ENCODE assay signal across 10 cellular contexts in the genomic region with DNA sequence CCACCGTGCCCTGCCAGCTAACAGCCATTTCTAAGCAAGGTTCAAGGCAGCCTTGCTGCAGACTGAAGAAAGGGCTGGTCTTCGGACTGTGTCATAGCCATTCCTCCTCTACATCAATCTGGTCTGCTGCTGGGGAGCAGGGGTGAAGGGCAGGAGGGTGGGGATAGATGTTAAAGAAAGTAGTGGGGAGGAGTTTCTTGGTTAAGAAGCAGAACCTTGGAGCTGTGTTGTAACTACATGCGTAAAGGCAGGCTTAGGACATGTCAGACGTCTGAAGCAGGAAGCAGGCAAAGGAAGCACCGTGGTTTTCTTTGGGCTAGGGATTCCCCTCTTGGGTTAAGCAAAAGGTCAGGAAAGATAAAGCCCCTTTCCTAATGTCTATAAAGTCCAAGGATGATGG. TPM values are rescaled to one million over a fixed set of nuclear protein-coding genes. Genes with fewer than 3 reads are reported as not detected.
DNase-seq lines count a peak whose midpoint lies in the region; ATAC-seq and TF ChIP-seq lines count a peak whose summit lies in the region.
"Had no signal": no experiment of that assay in that cellular context is flagged by ENCODE, and none has a peak within 500 bp of the region (broad histone marks: within the 10 kb centered on the region; RNA-seq: fewer than 3 reads in every experiment).

No MANE protein-coding gene starts in this region.

- no peaks in the 10 kb centered on the region for H3K27me3 Mint-ChIP-seq in T-helper 2 cell treated with Interferon-gamma antibody and Interleukin-4, amounts not matched to agents 5 μg/mL and 100 μg/mL, for 36 hours (ENCODE audit: low read depth)

- H3K36me3 ChIP-seq in left lung, result peaks cover 0 to 17% of the 10 kb centered on the region in 2 donors
- H3K36me3 ChIP-seq in thymus (ENCODE audit: control insufficient read depth, insufficient read depth), result peaks cover 12% of the 10 kb centered on the region

- H3K4me1 ChIP-seq in left lung (peaks cover 16 to 85% of the 10 kb centered on the region in 2 donors), thymus (ENCODE audit: control insufficient read depth, insufficient read depth, low read length) (peaks cover 3% of the 10 kb centered on the region)

- H3K9me3 ChIP-seq in left lung (no peaks in the 10 kb centered on the region), thymus (ENCODE audit: control insufficient read depth) (no peaks in the 10 kb centered on the region)
- H3K9me3 ChIP-seq: psoas muscle had no signal

- H3K4me1 Mint-ChIP-seq in T-helper 2 cell treated with Interferon-gamma antibody and Interleukin-4, amounts not matched to agents 5 μg/mL and 100 μg/mL, for 36 hours (ENCODE audit: low read depth), result peaks cover 36% of the 10 kb centered on the region

- peaks cover 46% of the 10 kb centered on the region for H3K36me3 Mint-ChIP-seq in T-helper 2 cell treated with Interferon-gamma antibody and Interleukin-4, amounts not matched to agents 5 μg/mL and 100 μg/mL, for 36 hours (ENCODE audit: low read depth)

- intact Hi-C loops in left lung (cut with DNase I), result no loop called here

- peak overlapping the region; percentile 31 for H3K27ac Mint-ChIP-seq in T-helper 2 cell treated with Interferon-gamma antibody and Interleukin-4, amounts not matched to agents 5 μg/mL and 100 μg/mL, for 36 hours

- 68% methylated on average over 5 of the region's 5 CpGs for WGBS in thymus

- no peak overlapping the region for H3K4me3 ChIP-seq in left lung
- H3K4me3 ChIP-seq in thymus (ENCODE audit: low read length), result no peak overlapping the region
- H3K4me3 ChIP-seq: psoas muscle had no signal

- H3K27ac ChIP-seq in angular gyrus (ENCODE audit: low read depth, low read length) (peak overlapping the region; percentile 57), left lung (peak overlapping the region; percentile 13 to 64), thymus (ENCODE audit: low read depth) (peak overlapping the region; percentile 19)

- no peak for TF ChIP-seq CTCF in left lung (IDR thresholded peaks at IDR 0.05)

- H3K4me3 Mint-ChIP-seq in T-helper 2 cell treated with Interferon-gamma antibody and Interleukin-4, amounts not matched to agents 5 μg/mL and 100 μg/mL, for 36 hours, result no peak overlapping the region

- no peaks in the 10 kb centered on the region for H3K27me3 ChIP-seq in left lung
- H3K27me3 ChIP-seq in thymus (ENCODE audit: control insufficient read depth, insufficient read depth), result no peaks in the 10 kb centered on the region

- ATAC-seq in left lung (peak; percentile 35), HG02970 (IDR thresholded peaks at IDR 0.05; ENCODE audit: low FRiP score, unreplicated experiment) (no peak)

- H3K9me3 Mint-ChIP-seq in T-helper 2 cell treated with Interferon-gamma antibody and Interleukin-4, amounts not matched to agents 5 μg/mL and 100 μg/mL, for 36 hours, result no peaks in the 10 kb centered on the region

- no peak for DNase-seq in T-helper 2 cell treated with Interferon-gamma antibody and Interleukin-4, amounts not matched to agents 5 μg/mL and 100 μg/mL, for 36 hours (ENCODE audit: low spot score)
- DNase-seq in T-helper 2 cell (no peak), left lung (peak in 1 of 2 donors; percentile 59), NCI-H510A (lab: John Stamatoyannopoulos, UW) (no peak), NCI-H510A treated with DMSO at 0.1 percent for 48 hours (lab: John Stamatoyannopoulos, UW) (no peak)
- DNase-seq: activated T-cell treated with anti-CD3 and anti-CD28 coated beads, Interleukin-2, amount 50 U/mL, for 1 hour; psoas muscle had no signal

RNA-seq across cellular contexts. Expression of a gene that starts 18.1 kb away (rescaled TPM):
- 10 to 100 TPM; 75.8 to 77.7 TPM for total RNA-seq in left lung
- polyA plus RNA-seq in thymus, result 62.1 TPM

RNA-seq across cellular contexts. Expression of a gene that starts 31.5 kb away (rescaled TPM):
- total RNA-seq in left lung, result 100 to 1,000 TPM; 338 to 391 TPM
- 122 TPM for polyA plus RNA-seq in thymus
